10 cellular contexts compared by ENCODE assay signal in genomic region chr10:8278099-8278498, GRCh38.
"Had no signal": no experiment of that assay in that cellular context is flagged by ENCODE, and none has a peak within 500 bp of the region (broad histone marks: within the 10 kb centered on the region; RNA-seq: fewer than 3 reads in every experiment).

No MANE protein-coding gene starts in this region.

- H3K36me3 ChIP-seq: cardiac muscle cell, pancreas, tibial nerve had no signal

- H3K27ac ChIP-seq: cardiac muscle cell, foreskin keratinocyte, pancreas, tibial nerve had no signal

- FAIRE-seq: colon, pancreas had no signal

- H3K27ac Mint-ChIP-seq: naive B cell had no signal

- H3K9me3 ChIP-seq: pancreas, tibial nerve had no signal

- H3K36me3 Mint-ChIP-seq: naive B cell had no signal

- DNase-seq: activated CD4-positive, alpha-beta T cell treated with anti-CD3 and anti-CD28 coated beads for 1 hour; activated CD8-positive, alpha-beta memory T cell treated with anti-CD3 and anti-CD28 coated beads, Interleukin-2, amount 50 U/mL, for 48 hours; activated gamma-delta T cell treated with Interleukin-2 at 50 U/mL for 16 hours; foreskin keratinocyte; naive B cell; pancreas; T-helper 9 cell had no signal

- H3K4me3 ChIP-seq: cardiac muscle cell, pancreas, tibial nerve had no signal

- H3K4me1 ChIP-seq: pancreas, tibial nerve had no signal

- ATAC-seq: foreskin keratinocyte, pancreas had no signal

- H3K4me3 Mint-ChIP-seq: naive B cell had no signal

- H3K4me1 Mint-ChIP-seq: naive B cell had no signal

- H3K27me3 ChIP-seq: foreskin keratinocyte, pancreas, tibial nerve had no signal
